ENCODE assay signal across 1 cellular context in genomic region chr16:68113059-68113757, GRCh38.
TF ChIP-seq lines count a peak whose summit lies in the region.

No MANE protein-coding gene starts in this region.

TF ChIP-seq in HepG2, 621 proteins besides CTCF, POLR2A, EP300 and RAD21 (continued from another document and continues in another):
- no peak for TF ChIP-seq ZBTB46 (CRISPR knock-in tag; IDR thresholded peaks at IDR 0.05; ENCODE audit: borderline replicate concordance)
- TF ChIP-seq HDAC2 (CRISPR knock-in tag; IDR thresholded peaks at IDR 0.05): peak; percentile 93
- 0 out of 2 replicates have a peak, but pooled peaks have one; percentile 59 for TF ChIP-seq NFKB2 (CRISPR knock-in tag; IDR thresholded peaks at IDR 0.05; ENCODE audit: borderline replicate concordance)
- TF ChIP-seq MED13 (CRISPR knock-in tag; IDR thresholded peaks at IDR 0.05): no peak
- TF ChIP-seq MTA1 (CRISPR knock-in tag; IDR thresholded peaks at IDR 0.05; ENCODE audit: borderline replicate concordance): peak; percentile 50
- TF ChIP-seq ZSCAN21 (CRISPR knock-in tag; IDR thresholded peaks at IDR 0.05; ENCODE audit: borderline replicate concordance): no peak
- TF ChIP-seq SNAPC4 (CRISPR knock-in tag; IDR thresholded peaks at IDR 0.05): no peak
- no peak for TF ChIP-seq NCOA5 (CRISPR knock-in tag; IDR thresholded peaks at IDR 0.05)
- no peak for TF ChIP-seq GLI4 (CRISPR knock-in tag; IDR thresholded peaks at IDR 0.05; ENCODE audit: borderline replicate concordance)
- no peak for TF ChIP-seq PHF8 (CRISPR knock-in tag; IDR thresholded peaks at IDR 0.05)
- TF ChIP-seq JUN (CRISPR knock-in tag; IDR thresholded peaks at IDR 0.05): no peak; the same call in 1 of the 2 replicates
- 0 out of 2 replicates have a peak, but pooled peaks have one; percentile 35 for TF ChIP-seq ZSCAN20 (CRISPR knock-in tag; IDR thresholded peaks at IDR 0.05; ENCODE audit: borderline replicate concordance)
- no peak for TF ChIP-seq MEIS2 (CRISPR knock-in tag; IDR thresholded peaks at IDR 0.05)
- TF ChIP-seq GTF2F1 (IDR thresholded peaks at IDR 0.05; ENCODE audit: low read length): no peak
- no peak for TF ChIP-seq POLR2G (IDR thresholded peaks at IDR 0.05; ENCODE audit: low read depth, low read length)
- no peak for TF ChIP-seq ZNF850 (CRISPR knock-in tag; conservative IDR thresholded peaks at IDR 0.05)
- no peak for TF ChIP-seq TAF1 (CRISPR knock-in tag; IDR thresholded peaks at IDR 0.05)
- peak; percentile 47; the same call in 1 of the 2 replicates for TF ChIP-seq DMAP1 (CRISPR knock-in tag; IDR thresholded peaks at IDR 0.05)
- TF ChIP-seq ZNF121 (CRISPR knock-in tag; IDR thresholded peaks at IDR 0.05): no peak
- no peak for TF ChIP-seq MLXIP (CRISPR knock-in tag; IDR thresholded peaks at IDR 0.05; ENCODE audit: borderline replicate concordance)
- TF ChIP-seq, protein P1, sequence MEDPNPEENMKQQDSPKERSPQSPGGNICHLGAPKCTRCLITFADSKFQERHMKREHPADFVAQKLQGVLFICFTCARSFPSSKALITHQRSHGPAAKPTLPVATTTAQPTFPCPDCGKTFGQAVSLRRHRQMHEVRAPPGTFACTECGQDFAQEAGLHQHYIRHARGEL (CRISPR knock-in tag; IDR thresholded peaks at IDR 0.05): no peak
- TF ChIP-seq, protein P2, sequence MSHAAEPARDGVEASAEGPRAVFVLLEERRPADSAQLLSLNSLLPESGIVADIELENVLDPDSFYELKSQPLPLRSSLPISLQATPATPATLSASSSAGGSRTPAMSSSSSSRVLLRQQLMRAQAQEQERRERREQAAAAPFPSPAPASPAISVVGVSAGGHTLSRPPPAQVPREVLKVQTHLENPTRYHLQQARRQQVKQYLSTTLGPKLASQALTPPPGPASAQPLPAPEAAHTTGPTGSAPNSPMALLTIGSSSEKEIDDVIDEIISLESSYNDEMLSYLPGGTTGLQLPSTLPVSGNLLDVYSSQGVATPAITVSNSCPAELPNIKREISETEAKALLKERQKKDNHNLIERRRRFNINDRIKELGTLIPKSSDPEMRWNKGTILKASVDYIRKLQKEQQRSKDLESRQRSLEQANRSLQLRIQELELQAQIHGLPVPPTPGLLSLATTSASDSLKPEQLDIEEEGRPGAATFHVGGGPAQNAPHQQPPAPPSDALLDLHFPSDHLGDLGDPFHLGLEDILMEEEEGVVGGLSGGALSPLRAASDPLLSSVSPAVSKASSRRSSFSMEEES (CRISPR knock-in tag; IDR thresholded peaks at IDR 0.05): peak; percentile 71; the same call in 1 of the 2 replicates
- no peak for TF ChIP-seq ZNF577 (CRISPR knock-in tag; IDR thresholded peaks at IDR 0.05; ENCODE audit: borderline replicate concordance, low read depth)
- TF ChIP-seq ZBTB21 (CRISPR knock-in tag; IDR thresholded peaks at IDR 0.05): no peak
- 0 out of 2 replicates have a peak, but pooled peaks have one; percentile 51 for TF ChIP-seq ZNF337 (CRISPR knock-in tag; IDR thresholded peaks at IDR 0.05; ENCODE audit: borderline replicate concordance, low read depth)
- no peak for TF ChIP-seq SNRNP70 (IDR thresholded peaks at IDR 0.05; ENCODE audit: low read depth, low read length)
- peak; percentile 99 for TF ChIP-seq FOXP1 (IDR thresholded peaks at IDR 0.05)
- peak; percentile 100 for TF ChIP-seq FOXP1 (CRISPR knock-in tag; IDR thresholded peaks at IDR 0.05)
- TF ChIP-seq, protein P3, sequence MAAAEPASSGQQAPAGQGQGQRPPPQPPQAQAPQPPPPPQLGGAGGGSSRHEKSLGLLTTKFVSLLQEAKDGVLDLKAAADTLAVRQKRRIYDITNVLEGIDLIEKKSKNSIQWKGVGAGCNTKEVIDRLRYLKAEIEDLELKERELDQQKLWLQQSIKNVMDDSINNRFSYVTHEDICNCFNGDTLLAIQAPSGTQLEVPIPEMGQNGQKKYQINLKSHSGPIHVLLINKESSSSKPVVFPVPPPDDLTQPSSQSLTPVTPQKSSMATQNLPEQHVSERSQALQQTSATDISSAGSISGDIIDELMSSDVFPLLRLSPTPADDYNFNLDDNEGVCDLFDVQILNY (CRISPR knock-in tag; conservative IDR thresholded peaks at IDR 0.05): no peak
- no peak; the same call in 1 of the 2 replicates for TF ChIP-seq KAT7 (CRISPR knock-in tag; IDR thresholded peaks at IDR 0.05; ENCODE audit: borderline replicate concordance)
- TF ChIP-seq, protein P4, sequence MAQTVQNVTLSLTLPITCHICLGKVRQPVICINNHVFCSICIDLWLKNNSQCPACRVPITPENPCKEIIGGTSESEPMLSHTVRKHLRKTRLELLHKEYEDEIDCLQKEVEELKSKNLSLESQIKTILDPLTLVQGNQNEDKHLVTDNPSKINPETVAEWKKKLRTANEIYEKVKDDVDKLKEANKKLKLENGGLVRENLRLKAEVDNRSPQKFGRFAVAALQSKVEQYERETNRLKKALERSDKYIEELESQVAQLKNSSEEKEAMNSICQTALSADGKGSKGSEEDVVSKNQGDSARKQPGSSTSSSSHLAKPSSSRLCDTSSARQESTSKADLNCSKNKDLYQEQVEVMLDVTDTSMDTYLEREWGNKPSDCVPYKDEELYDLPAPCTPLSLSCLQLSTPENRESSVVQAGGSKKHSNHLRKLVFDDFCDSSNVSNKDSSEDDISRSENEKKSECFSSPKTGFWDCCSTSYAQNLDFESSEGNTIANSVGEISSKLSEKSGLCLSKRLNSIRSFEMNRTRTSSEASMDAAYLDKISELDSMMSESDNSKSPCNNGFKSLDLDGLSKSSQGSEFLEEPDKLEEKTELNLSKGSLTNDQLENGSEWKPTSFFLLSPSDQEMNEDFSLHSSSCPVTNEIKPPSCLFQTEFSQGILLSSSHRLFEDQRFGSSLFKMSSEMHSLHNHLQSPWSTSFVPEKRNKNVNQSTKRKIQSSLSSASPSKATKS (CRISPR knock-in tag; IDR thresholded peaks at IDR 0.05): no peak
- TF ChIP-seq, protein P5, sequence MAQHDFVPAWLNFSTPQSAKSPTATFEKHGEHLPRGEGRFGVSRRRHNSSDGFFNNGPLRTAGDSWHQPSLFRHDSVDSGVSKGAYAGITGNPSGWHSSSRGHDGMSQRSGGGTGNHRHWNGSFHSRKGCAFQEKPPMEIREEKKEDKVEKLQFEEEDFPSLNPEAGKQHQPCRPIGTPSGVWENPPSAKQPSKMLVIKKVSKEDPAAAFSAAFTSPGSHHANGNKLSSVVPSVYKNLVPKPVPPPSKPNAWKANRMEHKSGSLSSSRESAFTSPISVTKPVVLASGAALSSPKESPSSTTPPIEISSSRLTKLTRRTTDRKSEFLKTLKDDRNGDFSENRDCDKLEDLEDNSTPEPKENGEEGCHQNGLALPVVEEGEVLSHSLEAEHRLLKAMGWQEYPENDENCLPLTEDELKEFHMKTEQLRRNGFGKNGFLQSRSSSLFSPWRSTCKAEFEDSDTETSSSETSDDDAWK (CRISPR knock-in tag; IDR thresholded peaks at IDR 0.05): no peak
- TF ChIP-seq, protein P6, sequence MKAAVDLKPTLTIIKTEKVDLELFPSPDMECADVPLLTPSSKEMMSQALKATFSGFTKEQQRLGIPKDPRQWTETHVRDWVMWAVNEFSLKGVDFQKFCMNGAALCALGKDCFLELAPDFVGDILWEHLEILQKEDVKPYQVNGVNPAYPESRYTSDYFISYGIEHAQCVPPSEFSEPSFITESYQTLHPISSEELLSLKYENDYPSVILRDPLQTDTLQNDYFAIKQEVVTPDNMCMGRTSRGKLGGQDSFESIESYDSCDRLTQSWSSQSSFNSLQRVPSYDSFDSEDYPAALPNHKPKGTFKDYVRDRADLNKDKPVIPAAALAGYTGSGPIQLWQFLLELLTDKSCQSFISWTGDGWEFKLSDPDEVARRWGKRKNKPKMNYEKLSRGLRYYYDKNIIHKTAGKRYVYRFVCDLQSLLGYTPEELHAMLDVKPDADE (CRISPR knock-in tag; IDR thresholded peaks at IDR 0.05): no peak
- TF ChIP-seq SETDB1 (CRISPR knock-in tag; IDR thresholded peaks at IDR 0.05; ENCODE audit: borderline replicate concordance): no peak
- TF ChIP-seq, protein P7, sequence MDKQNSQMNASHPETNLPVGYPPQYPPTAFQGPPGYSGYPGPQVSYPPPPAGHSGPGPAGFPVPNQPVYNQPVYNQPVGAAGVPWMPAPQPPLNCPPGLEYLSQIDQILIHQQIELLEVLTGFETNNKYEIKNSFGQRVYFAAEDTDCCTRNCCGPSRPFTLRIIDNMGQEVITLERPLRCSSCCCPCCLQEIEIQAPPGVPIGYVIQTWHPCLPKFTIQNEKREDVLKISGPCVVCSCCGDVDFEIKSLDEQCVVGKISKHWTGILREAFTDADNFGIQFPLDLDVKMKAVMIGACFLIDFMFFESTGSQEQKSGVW (CRISPR knock-in tag; IDR thresholded peaks at IDR 0.05; ENCODE audit: borderline replicate concordance): no peak
- TF ChIP-seq ZNF44 (CRISPR knock-in tag; IDR thresholded peaks at IDR 0.05): no peak
- TF ChIP-seq ZSCAN30 (CRISPR knock-in tag; IDR thresholded peaks at IDR 0.05): no peak
- 0 out of 2 replicates have a peak, but pooled peaks have one; percentile 29 for TF ChIP-seq ZNF264 (CRISPR knock-in tag; IDR thresholded peaks at IDR 0.05)
- TF ChIP-seq SP140L (CRISPR knock-in tag; IDR thresholded peaks at IDR 0.05; ENCODE audit: borderline replicate concordance): no peak; the same call in 1 of the 2 replicates
- no peak for TF ChIP-seq ZNF883 (CRISPR knock-in tag; IDR thresholded peaks at IDR 0.05; ENCODE audit: not compliant biosample characterization)
- no peak for TF ChIP-seq MLLT10 (CRISPR knock-in tag; IDR thresholded peaks at IDR 0.05)
- peak; percentile 94 for TF ChIP-seq FOXJ3 (CRISPR knock-in tag; IDR thresholded peaks at IDR 0.05; ENCODE audit: borderline replicate concordance)
- TF ChIP-seq, protein P8, sequence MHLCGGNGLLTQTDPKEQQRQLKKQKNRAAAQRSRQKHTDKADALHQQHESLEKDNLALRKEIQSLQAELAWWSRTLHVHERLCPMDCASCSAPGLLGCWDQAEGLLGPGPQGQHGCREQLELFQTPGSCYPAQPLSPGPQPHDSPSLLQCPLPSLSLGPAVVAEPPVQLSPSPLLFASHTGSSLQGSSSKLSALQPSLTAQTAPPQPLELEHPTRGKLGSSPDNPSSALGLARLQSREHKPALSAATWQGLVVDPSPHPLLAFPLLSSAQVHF (CRISPR knock-in tag; IDR thresholded peaks at IDR 0.05): no peak
- no peak for TF ChIP-seq ISX (CRISPR knock-in tag; conservative IDR thresholded peaks at IDR 0.05)
- peak; percentile 57; the same call in 1 of the 2 replicates for TF ChIP-seq MIXL1 (CRISPR knock-in tag; IDR thresholded peaks at IDR 0.05)
- no peak for TF ChIP-seq ZNF33B (CRISPR knock-in tag; IDR thresholded peaks at IDR 0.05)
- no peak for TF ChIP-seq HOXD1 (CRISPR knock-in tag; IDR thresholded peaks at IDR 0.05)
- no peak for TF ChIP-seq ZNF431 (CRISPR knock-in tag; IDR thresholded peaks at IDR 0.05; ENCODE audit: borderline replicate concordance, low read depth)
